Comparison of ENCODE assay signal across 9 cellular contexts in the genomic region with DNA sequence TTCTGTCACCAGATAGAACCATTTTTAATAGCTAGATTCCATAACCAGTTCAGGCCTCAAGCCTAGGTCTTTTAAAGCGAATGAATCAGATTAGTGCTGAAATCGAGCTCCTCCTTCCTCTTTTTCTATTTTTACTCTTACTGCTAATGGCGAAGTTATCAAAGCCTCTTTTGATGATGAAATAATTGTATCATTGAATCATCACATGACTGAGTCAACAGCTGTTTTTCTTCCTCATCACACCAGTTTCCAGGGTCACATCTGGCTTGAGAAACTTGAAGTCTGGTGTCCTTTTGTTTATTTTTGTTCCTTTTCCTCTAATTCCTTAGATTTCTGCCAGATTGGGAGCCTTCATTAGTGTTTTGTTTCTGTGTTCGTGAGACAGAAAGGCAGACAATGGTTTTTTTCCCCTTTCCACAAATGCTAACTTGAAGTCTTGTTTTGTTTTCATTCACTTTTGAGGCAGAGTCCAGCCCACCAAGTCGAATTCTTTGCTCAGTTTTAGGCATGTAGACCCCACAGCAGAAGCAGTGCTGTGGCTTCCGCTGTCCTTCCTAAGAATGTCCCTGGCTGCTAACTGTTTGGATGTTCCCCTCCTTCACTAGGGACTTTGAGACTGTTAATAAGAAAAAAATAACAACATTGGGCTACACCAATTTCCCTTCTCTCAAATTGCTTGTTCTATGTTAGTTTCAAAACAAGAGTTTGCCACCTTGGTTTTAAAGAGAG. TPM values are rescaled to one million over a fixed set of nuclear protein-coding genes. Genes with fewer than 3 reads are reported as not detected.
DNase-seq lines count a peak whose midpoint lies in the region; ATAC-seq and TF ChIP-seq lines count a peak whose summit lies in the region.
"Had no signal": no experiment of that assay in that cellular context is flagged by ENCODE, and none has a peak within 500 bp of the region (broad histone marks: within the 10 kb centered on the region; RNA-seq: fewer than 3 reads in every experiment).

No MANE protein-coding gene starts in this region.

- dilution Hi-C loops in mammary epithelial cell (cut with HindIII; ENCODE audit: low sequenced_read_pairs): no loop called here

- no peak for TF ChIP-seq POLR2A in GM18505 (IDR thresholded peaks at IDR 0.05; ENCODE audit: borderline replicate concordance, extremely low read depth, insufficient read depth, insufficient read length)

- H3K27ac ChIP-seq in mammary epithelial cell (ENCODE audit: insufficient read depth, low read depth, low read length) (no peak overlapping the region), temporal lobe (ENCODE audit: low read depth, low read length) (peak overlapping the region; percentile 66)

- H3K4me3 ChIP-seq in mammary epithelial cell (replicated peaks in 1 of 3; ENCODE audit: insufficient read depth in 1 of 3, low read depth in 2 of 3, low read length in 3 of 3): no peak overlapping the region

- H3K36me3 ChIP-seq in mammary epithelial cell (ENCODE audit: insufficient read depth, low read length): no peaks in the 10 kb centered on the region

- H3K79me2 ChIP-seq in mammary epithelial cell (ENCODE audit: insufficient read depth, low read length): no peaks in the 10 kb centered on the region

- no peak for TF ChIP-seq CTCF in mammary epithelial cell (conservative IDR thresholded peaks at IDR 0.05 in 1 of 2, IDR thresholded peaks at IDR 0.05 in 1 of 2; ENCODE audit: extremely low read depth in 1 of 2, insufficient read depth in 1 of 2, low read depth in 1 of 2, low read length in 2 of 2)

- peaks cover 2% of the 10 kb centered on the region for H3K27me3 ChIP-seq in mammary epithelial cell (ENCODE audit: insufficient read depth, low read length)

- no peak overlapping the region for H3K4me2 ChIP-seq in mammary epithelial cell (ENCODE audit: insufficient read depth, low read depth, low read length)

- intact Hi-C loops in mammary epithelial cell (cut with micrococcal nuclease): no loop called here

- no peak overlapping the region for H3K9ac ChIP-seq in mammary epithelial cell (ENCODE audit: insufficient read depth, low read length)

- peak; percentile 14 for DNase-seq in KBM-7
- peak; percentile 58 for DNase-seq in mammary epithelial cell
- peak; percentile 13 for DNase-seq in kidney tubule cell (ENCODE audit: low spot score)
- no peak for DNase-seq in NCI-H774 (lab: John Stamatoyannopoulos, UW)
- no peak for DNase-seq in DMS79 treated with DMSO at 0.1 percent for 48 hours (lab: John Stamatoyannopoulos, UW)

- in situ Hi-C loops in KBM-7 (cut with MboI; ENCODE audit: low pct_unique_long_range_greater_than_20kb, low sequenced_read_pairs): no loop called here
- in situ Hi-C loops in mammary epithelial cell (cut with MboI; ENCODE audit: low sequenced_read_pairs in 2 of 2): no loop called here

- 51% methylated on average over 6 of the region's 6 CpGs for WGBS in mammary epithelial cell (ENCODE audit: low coverage, missing lambda C conversion rate)

- H4K20me1 ChIP-seq in mammary epithelial cell (ENCODE audit: insufficient read depth, low read length): no peaks in the 10 kb centered on the region

- ATAC-seq in GM18505 (IDR thresholded peaks at IDR 0.05; ENCODE audit: unreplicated experiment): no peak
- ATAC-seq in HG03342 (IDR thresholded peaks at IDR 0.05; ENCODE audit: unreplicated experiment): no peak

- H2AFZ ChIP-seq in mammary epithelial cell (ENCODE audit: low read depth, low read length): no peak overlapping the region

- CTCF ChIA-PET in mammary epithelial cell (lab: Charles Lee; ENCODE audit: low non-redundant PET): interaction anchor here (0.7 kb wide), 2 partner anchors 68 to 78 kb away, joined by 4 to 7 read pairs; no protein-coding TSS in a partner anchor

- peaks cover 2% of the 10 kb centered on the region for H3K4me1 ChIP-seq in mammary epithelial cell (ENCODE audit: insufficient read depth, low read length)

- no TSS peak for BruUV-seq in mammary epithelial cell (replicated peaks; lab: Mats Ljungman, UMichigan)

- no peaks in the 10 kb centered on the region for H3K9me3 ChIP-seq in mammary epithelial cell (replicated peaks; ENCODE audit: insufficient read depth, low read length)

RNA-seq across cellular contexts. Expression of a gene that starts 51.9 kb away (rescaled TPM):
- total RNA-seq in mammary epithelial cell (1 to 10 TPM in 1 of 2 donors, not detected in 1; 1.5 TPM), temporal lobe (2.2 TPM)
- not detected for polyA plus RNA-seq in mammary epithelial cell
- polyA minus RNA-seq in mammary epithelial cell: not detected
- total RNA-seq: HT-29 had no signal

Comparison
In these comparisons a context has a peak if more than half of its experiments do, and no peak if none do; other contexts are left out.
1. DNase-seq: peak in KBM-7 (single experiment), mammary epithelial cell (single experiment) and kidney tubule cell (single experiment); none in NCI-H774 (single experiment) and DMS79 treated with DMSO at 0.1 percent for 48 hours (single experiment).